Comparison of ENCODE assay signal across 10 cellular contexts in genomic region chr20:1827974-1828785, GRCh38.
DNase-seq lines count a peak whose midpoint lies in the region; ATAC-seq and TF ChIP-seq lines count a peak whose summit lies in the region.
"Had no signal": no experiment of that assay in that cellular context is flagged by ENCODE, and none has a peak within 500 bp of the region (broad histone marks: within the 10 kb centered on the region; RNA-seq: fewer than 3 reads in every experiment).

No MANE protein-coding gene starts in this region.

- H3K9me3 Mint-ChIP-seq in MCF 10A (ENCODE audit: unreplicated experiment), result no peaks in the 10 kb centered on the region

- CTCF ChIA-PET in MCF 10A (lab: Yijun Ruan, JAX), result interaction anchor here (0.7 kb wide), 1 partner anchor 359 kb away, joined by 3 read pairs; no protein-coding TSS in a partner anchor

- H3K36me3 Mint-ChIP-seq in MCF 10A (ENCODE audit: insufficient read depth, unreplicated experiment), result no peaks in the 10 kb centered on the region

- TF ChIP-seq POLR2A in sigmoid colon (IDR thresholded peaks at IDR 0.05), result no peak

- H3K36me3 ChIP-seq in sigmoid colon, result no peaks in the 10 kb centered on the region

- H3K4me3 Mint-ChIP-seq in MCF 10A (ENCODE audit: unreplicated experiment), result no peak overlapping the region

- peak overlapping the region in 1 of 4 donors; percentile 31 for H3K27ac ChIP-seq in sigmoid colon
- H3K27ac ChIP-seq: SK-N-MC had no signal

- no peaks in the 10 kb centered on the region for H3K27me3 ChIP-seq in sigmoid colon

- 24 to 72% methylated on average over 13 of the region's 13 CpGs for WGBS in sigmoid colon, 2 donors

- BruUV-seq in MCF 10A (replicated peaks; lab: Mats Ljungman, UMichigan), result TSS peak; percentile 64

- POLR2A ChIA-PET in MCF 10A (lab: Yijun Ruan, JAX), result interaction anchor here (0.9 to 1.4 kb wide), 11 partner anchors 11 to 275 kb away, joined by 3 to 8 read pairs (median 4); no protein-coding TSS in a partner anchor

- H3K4me1 Mint-ChIP-seq in MCF 10A (ENCODE audit: insufficient read depth, unreplicated experiment), result peaks cover 32% of the 10 kb centered on the region

- TF ChIP-seq CTCF in MCF 10A (IDR thresholded peaks at IDR 0.05; ENCODE audit: unreplicated experiment), result no peak
- TF ChIP-seq CTCF in sigmoid colon (IDR thresholded peaks at IDR 0.05), result no peak

- no peaks in the 10 kb centered on the region for H3K27me3 Mint-ChIP-seq in MCF 10A (ENCODE audit: insufficient read depth, unreplicated experiment)

- ATAC-seq in GM19467 (IDR thresholded peaks at IDR 0.05; ENCODE audit: unreplicated experiment), result no peak
- ATAC-seq in HG03196 (IDR thresholded peaks at IDR 0.05; ENCODE audit: unreplicated experiment), result no peak

- peak; percentile 95 for DNase-seq in HPDE6-E6E7 (ENCODE audit: extremely low spot score)
- peak; percentile 82 for DNase-seq in MCF 10A (ENCODE audit: unreplicated experiment)
- peak in 50 of 51 donors; percentile 37 to 98 (median 91) for DNase-seq in hypothalamus (lab: John Stamatoyannopoulos, UW)
- peak; percentile 76 for DNase-seq in sigmoid colon
- DNase-seq in activated CD4-positive, alpha-beta T cell treated with anti-CD3 and anti-CD28 coated beads for 4 hours, result no peak
- no peak for DNase-seq in NCI-H748 treated with DMSO at 0.1 percent for 48 hours (lab: John Stamatoyannopoulos, UW)
- DNase-seq: stimulated activated CD4-positive, alpha-beta T cell treated with anti-CD3 and anti-CD28 coated beads, Interleukin-2, amount 100 ng/mL, for 24 hours had no signal

- no peaks in the 10 kb centered on the region for H3K9me3 ChIP-seq in sigmoid colon

- intact Hi-C loops in MCF 10A (cut with micrococcal nuclease) (no loop called here), sigmoid colon (cut with DNase I) (no loop called here)

- no peak overlapping the region for H3K4me3 ChIP-seq in sigmoid colon
- H3K4me3 ChIP-seq: SK-N-MC had no signal

- H3K27ac Mint-ChIP-seq in MCF 10A (ENCODE audit: low read depth, unreplicated experiment), result peak overlapping the region; percentile 76

- H3K4me1 ChIP-seq in sigmoid colon, result peaks cover 0 to 14% (median 10%) of the 10 kb centered on the region in 4 donors

- no peak for TF ChIP-seq EP300 in sigmoid colon (IDR thresholded peaks at IDR 0.05)

Comparison
In these comparisons a context has a peak if more than half of its experiments do, and no peak if none do; other contexts are left out.
1. DNase-seq: peak in HPDE6-E6E7 (single experiment), MCF 10A (single experiment), hypothalamus (50 of 51) and sigmoid colon (single experiment); none in activated CD4-positive, alpha-beta T cell treated with anti-CD3 and anti-CD28 coated beads for 4 hours (0 of 2) and NCI-H748 treated with DMSO at 0.1 percent for 48 hours (single experiment).